ENCODE assay signal across 8 cellular contexts in the genomic region with DNA sequence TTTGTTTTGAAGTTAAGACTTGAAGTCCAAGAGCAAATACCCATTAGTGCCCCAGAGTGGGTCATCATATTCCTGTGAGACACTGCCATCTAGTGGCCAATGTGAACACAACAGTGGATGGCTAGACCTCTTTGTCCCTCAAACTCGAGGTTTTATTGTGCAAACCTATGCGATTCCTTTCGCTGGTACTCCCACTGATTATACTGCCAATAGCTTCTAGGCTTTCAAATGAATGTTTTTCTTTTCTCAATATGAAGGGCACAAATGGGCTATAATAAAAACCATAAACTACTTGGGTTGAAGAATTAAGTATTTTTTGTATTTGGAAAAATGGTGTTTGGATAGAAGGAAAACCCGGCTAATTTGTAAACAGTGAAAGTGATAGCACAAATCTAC.
A peak's percentile ranks its signal among the peaks of the same experiment; 100 is the strongest.
DNase-seq lines count a peak whose midpoint lies in the region; ATAC-seq, FAIRE-seq and TF ChIP-seq lines count a peak whose summit lies in the region.

No MANE protein-coding gene starts in this region.

- ATAC-seq in CD4-positive, CD25-positive, alpha-beta regulatory T cell (ENCODE audit: low read depth in 2 of 2) = peak; percentile 60 to 74
- ATAC-seq in GM19324 (IDR thresholded peaks at IDR 0.05; ENCODE audit: low FRiP score, unreplicated experiment) (peak; percentile 78), HG03565 (IDR thresholded peaks at IDR 0.05; ENCODE audit: unreplicated experiment) (peak; percentile 82)
- ATAC-seq in activated CD8-positive, alpha-beta T cell treated with anti-CD3 and anti-CD28 coated beads, Interleukin-2, amount 10 ng/mL, durations not matched to agents 7 days and 5 days = peak; percentile 95

- no peaks in the 10 kb centered on the region for H3K36me3 ChIP-seq in CD4-positive, CD25-positive, alpha-beta regulatory T cell (ENCODE audit: control insufficient read depth, insufficient read depth, low read length)
- no peaks in the 10 kb centered on the region for H3K36me3 ChIP-seq in H1 (ENCODE audit: control insufficient read depth in 2 of 4, insufficient read depth in 4 of 4, low read length in 3 of 4)

- no peak overlapping the region for H2AK5ac ChIP-seq in H1 (ENCODE audit: low read depth, low read length)

- POLR2A ChIA-PET in activated CD8-positive, alpha-beta T cell treated with anti-CD3 and anti-CD28 coated beads, Interleukin-2, amount 10 ng/mL, durations not matched to agents 7 days and 5 days (lab: Charles Lee) = no interaction called here
- POLR2A ChIA-PET in H1 (lab: Charles Lee; ENCODE audit: partially characterized antibody) = no interaction called here

- peak; percentile 99 for FAIRE-seq in H1 (lab: Jason Lieb, UNC)

- TF ChIP-seq RAD21 in H1 (IDR thresholded peaks at IDR 0.05 in 1 of 2, conservative IDR thresholded peaks at IDR 0.05 in 1 of 2; ENCODE audit: low read depth in 2 of 2, low read length in 2 of 2) = peak; percentile 98

- peaks cover 27% of the 10 kb centered on the region for H3K27me3 Mint-ChIP-seq in CD4-positive, CD25-positive, alpha-beta regulatory T cell
- peaks cover 13% of the 10 kb centered on the region for H3K27me3 Mint-ChIP-seq in activated CD8-positive, alpha-beta T cell treated with anti-CD3 and anti-CD28 coated beads, Interleukin-2, amount 10 ng/mL, durations not matched to agents 7 days and 5 days (ENCODE audit: low read depth)

- H4K91ac ChIP-seq in H1 (replicated peaks; ENCODE audit: insufficient read length, low read length) = no peak overlapping the region

- no peak overlapping the region for H2BK20ac ChIP-seq in H1 (ENCODE audit: low read length)

- H3K9me3 ChIP-seq in CD4-positive, CD25-positive, alpha-beta regulatory T cell (ENCODE audit: control insufficient read depth in 2 of 2, low read length in 2 of 2) = no peaks in the 10 kb centered on the region
- no peaks in the 10 kb centered on the region for H3K9me3 ChIP-seq in H1 (ENCODE audit: insufficient read depth in 2 of 2, low read depth in 1 of 2, low read length in 1 of 2)

- no peak overlapping the region for H3K14ac ChIP-seq in H1 (ENCODE audit: insufficient read length)

- no peak overlapping the region for H2BK120ac ChIP-seq in H1 (replicated peaks; ENCODE audit: low read depth, low read length)

- H3K9ac ChIP-seq in H1 (replicated peaks in 1 of 4; ENCODE audit: extremely low read depth in 1 of 4, low read depth in 3 of 4, low read length in 3 of 4) = no peak overlapping the region

- H2BK12ac ChIP-seq in H1 (ENCODE audit: low read depth, low read length) = no peak overlapping the region

- no peak overlapping the region for H3K4ac ChIP-seq in H1 (replicated peaks; ENCODE audit: insufficient read length, low read depth, low read length)

- H3K4me3 Mint-ChIP-seq in CD4-positive, CD25-positive, alpha-beta regulatory T cell = no peak overlapping the region
- H3K4me3 Mint-ChIP-seq in activated CD8-positive, alpha-beta T cell treated with anti-CD3 and anti-CD28 coated beads, Interleukin-2, amount 10 ng/mL, durations not matched to agents 7 days and 5 days = no peak overlapping the region

- H4K5ac ChIP-seq in H1 (ENCODE audit: insufficient read length, low read depth, low read length) = no peak overlapping the region

- H2BK15ac ChIP-seq in H1 (ENCODE audit: low read length) = no peak overlapping the region

- H3K79me2 ChIP-seq in H1 (ENCODE audit: control insufficient read depth in 1 of 2, insufficient read depth in 2 of 2, low read length in 2 of 2) = no peaks in the 10 kb centered on the region

- no peaks in the 10 kb centered on the region for H3K79me1 ChIP-seq in H1 (ENCODE audit: low read depth, low read length)

- no peaks in the 10 kb centered on the region for H3K9me3 Mint-ChIP-seq in CD4-positive, CD25-positive, alpha-beta regulatory T cell
- no peaks in the 10 kb centered on the region for H3K9me3 Mint-ChIP-seq in activated CD8-positive, alpha-beta T cell treated with anti-CD3 and anti-CD28 coated beads, Interleukin-2, amount 10 ng/mL, durations not matched to agents 7 days and 5 days (ENCODE audit: insufficient read depth)

- no peaks in the 10 kb centered on the region for H3K4me1 ChIP-seq in CD4-positive, CD25-positive, alpha-beta regulatory T cell (ENCODE audit: control insufficient read depth, insufficient read depth, low read length, poor library complexity, severe bottlenecking)
- no peaks in the 10 kb centered on the region for H3K4me1 ChIP-seq in H1 (replicated peaks in 1 of 4; ENCODE audit: control insufficient read depth in 3 of 4, insufficient read depth in 4 of 4, low read length in 3 of 4)

- 41 to 100% methylated on average over 1 to 4 of the region's 4 CpGs for WGBS in H1 (ENCODE audit: extremely low coverage in 1 of 2, insufficient coverage in 1 of 2, insufficient read length in 1 of 2, insufficient replicate concordance in 2 of 2, low coverage in 1 of 2, low lambda C conversion rate in 2 of 2, missing lambda C conversion rate in 1 of 2), 2 experiments

- no peaks in the 10 kb centered on the region for H3K4me1 Mint-ChIP-seq in CD4-positive, CD25-positive, alpha-beta regulatory T cell
- peaks cover 2% of the 10 kb centered on the region for H3K4me1 Mint-ChIP-seq in activated CD8-positive, alpha-beta T cell treated with anti-CD3 and anti-CD28 coated beads, Interleukin-2, amount 10 ng/mL, durations not matched to agents 7 days and 5 days (ENCODE audit: low read depth)

- no peak overlapping the region for H4K8ac ChIP-seq in H1 (ENCODE audit: extremely low read depth, insufficient read depth, low read length)

- peaks cover 3% of the 10 kb centered on the region for H3K27me3 ChIP-seq in CD4-positive, CD25-positive, alpha-beta regulatory T cell (ENCODE audit: control insufficient read depth, insufficient read depth, low read length)
- no peaks in the 10 kb centered on the region for H3K27me3 ChIP-seq in H1 (replicated peaks in 1 of 4; ENCODE audit: control insufficient read depth in 3 of 4, extremely low read depth in 1 of 4, insufficient read depth in 3 of 4, low read length in 3 of 4)

- H3K27ac Mint-ChIP-seq in CD4-positive, CD25-positive, alpha-beta regulatory T cell = no peak overlapping the region
- no peak overlapping the region for H3K27ac Mint-ChIP-seq in activated CD8-positive, alpha-beta T cell treated with anti-CD3 and anti-CD28 coated beads, Interleukin-2, amount 10 ng/mL, durations not matched to agents 7 days and 5 days

- H3K36me3 Mint-ChIP-seq in CD4-positive, CD25-positive, alpha-beta regulatory T cell = no peaks in the 10 kb centered on the region
- no peaks in the 10 kb centered on the region for H3K36me3 Mint-ChIP-seq in activated CD8-positive, alpha-beta T cell treated with anti-CD3 and anti-CD28 coated beads, Interleukin-2, amount 10 ng/mL, durations not matched to agents 7 days and 5 days (ENCODE audit: low read depth)

- TF ChIP-seq CTCF in H1 (IDR thresholded peaks at IDR 0.05; ENCODE audit: control extremely low read depth in 1 of 3, insufficient read depth in 1 of 3, low read depth in 1 of 3, low read length in 3 of 3) = peak; percentile 47 to 91 (median 82)

- no peak for TF ChIP-seq POLR2A in H1 (IDR thresholded peaks at IDR 0.05; ENCODE audit: control extremely low read depth in 1 of 2, low read depth in 2 of 2, low read length in 2 of 2)

- H3K23me2 ChIP-seq in H1 (ENCODE audit: low read depth, low read length) = no peaks in the 10 kb centered on the region

- no peak for TF ChIP-seq EP300 in H1 (IDR thresholded peaks at IDR 0.05; ENCODE audit: borderline replicate concordance in 1 of 2, low read depth in 2 of 2, low read length in 2 of 2)

- no peak overlapping the region for H2BK5ac ChIP-seq in H1 (ENCODE audit: low read depth, low read length)

- peak; percentile 56 to 77 (median 65) for DNase-seq in CD4-positive, CD25-positive, alpha-beta regulatory T cell
- DNase-seq in NCI-H774 (lab: John Stamatoyannopoulos, UW) (peak; percentile 88), H1 (ENCODE audit: low read depth in 1 of 2, low spot score in 2 of 2) (peak in 1 of 2 experiments; percentile 83), middle frontal gyrus (ENCODE audit: extremely low spot score, low spot score) (peak; percentile 73)
- DNase-seq in activated CD8-positive, alpha-beta T cell treated with anti-CD3 and anti-CD28 coated beads, Interleukin-2, amount 10 ng/mL, durations not matched to agents 7 days and 5 days = peak; percentile 78
- peak; percentile 20 to 48 for DNase-seq in stimulated activated CD8-positive, alpha-beta memory T cell treated with anti-CD3 and anti-CD28 coated beads, Interleukin-4, amount 100 ng/mL, for 4 hours (ENCODE audit: low read depth in 2 of 2, low spot score in 1 of 2)

- H3K23ac ChIP-seq in H1 (ENCODE audit: insufficient read length) = no peak overlapping the region

- H3K27ac ChIP-seq in CD4-positive, CD25-positive, alpha-beta regulatory T cell (ENCODE audit: insufficient read depth, low read length, poor library complexity, severe bottlenecking) = no peak overlapping the region
- H3K27ac ChIP-seq in H1 (ENCODE audit: low read depth, low read length) = no peak overlapping the region

- no peak overlapping the region for H3K18ac ChIP-seq in H1 (ENCODE audit: extremely low read depth, low read length)

- H3K56ac ChIP-seq in H1 (replicated peaks; ENCODE audit: insufficient read length, low read depth, low read length) = no peak overlapping the region

- CTCF ChIA-PET in activated CD8-positive, alpha-beta T cell treated with anti-CD3 and anti-CD28 coated beads, Interleukin-2, amount 10 ng/mL, durations not matched to agents 7 days and 5 days (lab: Charles Lee) = interaction anchor here (0.6 to 3.0 kb wide), 11 partner anchors 9 to 209 kb away, joined by 3 to 22 read pairs (median 4); no protein-coding TSS in a partner anchor
- CTCF ChIA-PET in H1 (lab: Charles Lee; ENCODE audit: partially characterized antibody) = interaction anchor here (0.6 to 4.7 kb wide), 37 partner anchors 9 to 922 kb away, joined by 3 to 65 read pairs (median 3); no protein-coding TSS in a partner anchor

- no peaks in the 10 kb centered on the region for H4K20me1 ChIP-seq in H1 (replicated peaks in 1 of 2; ENCODE audit: control insufficient read depth in 1 of 2, insufficient read depth in 2 of 2, low read length in 2 of 2)

- no peak overlapping the region for H3K4me2 ChIP-seq in H1 (ENCODE audit: insufficient read depth in 1 of 2, low read depth in 2 of 2, low read length in 2 of 2)

- no peak overlapping the region for H2AFZ ChIP-seq in H1 (ENCODE audit: low read length)

- no peak overlapping the region for H3K4me3 ChIP-seq in CD4-positive, CD25-positive, alpha-beta regulatory T cell (ENCODE audit: low read depth, low read length)
- no peak overlapping the region for H3K4me3 ChIP-seq in H1 (ENCODE audit: extremely low read depth in 1 of 4, insufficient read depth in 2 of 4, low read depth in 3 of 4, low read length in 4 of 4)

TF ChIP-seq in H1, 55 proteins besides CTCF, POLR2A, EP300 and RAD21:
- no peak for TF ChIP-seq CREB1 (IDR thresholded peaks at IDR 0.05)
- TF ChIP-seq BRCA1 (IDR thresholded peaks at IDR 0.05; ENCODE audit: low read depth, low read length) = 0 out of 2 replicates have a peak, but pooled peaks have one; percentile 18
- peak; percentile 33; the same call in 1 of the 2 replicates for TF ChIP-seq CEBPB (IDR thresholded peaks at IDR 0.05; ENCODE audit: low read depth, low read length)
